23 cellular contexts compared by ENCODE assay signal in the genomic region with DNA sequence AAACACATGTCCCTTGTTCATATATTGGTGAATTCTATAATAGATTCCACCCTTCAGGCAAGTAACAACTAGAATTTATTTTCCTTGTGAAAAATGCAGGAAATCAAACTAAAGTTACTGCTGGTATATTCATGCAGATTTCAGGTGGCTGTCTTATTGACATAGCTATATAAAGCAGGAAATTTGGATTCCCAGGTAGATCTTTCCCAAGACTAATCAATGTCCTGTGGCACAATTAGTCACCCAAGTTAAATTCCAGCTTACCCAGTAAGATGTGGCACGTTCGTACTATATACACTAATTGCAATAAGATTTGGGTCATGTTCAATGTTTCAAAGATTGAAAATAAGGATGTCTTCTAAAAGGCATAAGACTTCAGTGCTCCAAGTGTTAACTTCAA.
"Had no signal": no experiment of that assay in that cellular context is flagged by ENCODE, and none has a peak within 500 bp of the region (broad histone marks: within the 10 kb centered on the region; RNA-seq: fewer than 3 reads in every experiment).

No MANE protein-coding gene starts in this region.

- H3K36me3 Mint-ChIP-seq: T-cell had no signal

- H3K27me3 ChIP-seq: Peyer's patch, SJSA1 had no signal

- H3K4me1 ChIP-seq: SJSA1 had no signal

- ATAC-seq: T-cell had no signal

- H3K4me3 ChIP-seq: Peyer's patch, SJSA1 had no signal

- H3K27ac Mint-ChIP-seq: T-cell had no signal

- H3K9me3 ChIP-seq: Peyer's patch, SJSA1, SK-N-SH had no signal

- H3K9me3 Mint-ChIP-seq: T-cell had no signal

- H3K9ac ChIP-seq: SK-N-SH had no signal

- DNase-seq: IMR-90, Karpas-422, KG1, NCI-H1048, NCI-H1105, NCI-H1436 treated with DMSO at 0.1 percent for 48 hours, NCI-H1694, NCI-H2029, NCI-H2081 treated with DMSO at 0.1 percent for 48 hours, NCI-H2171, NCI-H226, NCI-H446, NCI-H510A, NCI-H524 treated with DMSO at 0.1 percent for 48 hours, NCI-H69, NCI-H774, Peyer's patch, Right ventricle myocardium superior, SIG-M5, SK-N-SH, SW 1271, T-cell had no signal

- H3K36me3 ChIP-seq: Peyer's patch, SJSA1 had no signal

- H3K27ac ChIP-seq: Peyer's patch, SJSA1 had no signal

- H3K4me2 ChIP-seq: SK-N-SH had no signal

- H3K4me1 Mint-ChIP-seq: T-cell had no signal

- H3K4me3 Mint-ChIP-seq: T-cell had no signal
